Comparison of ENCODE assay signal across 16 cellular contexts in the genomic region with DNA sequence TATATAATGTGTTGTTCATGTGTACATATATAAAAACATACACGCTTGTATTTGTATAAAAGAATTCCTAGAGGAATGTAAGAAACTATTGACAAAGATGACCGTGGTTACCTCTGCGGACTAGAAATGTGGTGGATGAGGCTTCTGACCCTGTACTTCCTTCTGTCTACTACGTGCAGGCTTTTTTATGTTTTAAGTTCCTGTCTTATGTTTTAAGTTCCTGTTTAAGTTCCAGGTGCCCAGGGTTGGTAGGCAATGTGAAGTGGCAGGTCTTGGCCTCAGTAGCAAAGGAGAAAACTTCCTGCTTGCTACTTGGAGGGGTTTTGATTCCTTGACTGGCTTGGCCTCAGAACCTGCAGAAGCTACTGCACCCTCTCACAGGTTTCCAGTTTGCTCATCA.
DNase-seq lines count a peak whose midpoint lies in the region; TF ChIP-seq lines count a peak whose summit lies in the region.
"Had no signal": no experiment of that assay in that cellular context is flagged by ENCODE, and none has a peak within 500 bp of the region (broad histone marks: within the 10 kb centered on the region; RNA-seq: fewer than 3 reads in every experiment).

No MANE protein-coding gene starts in this region.

- no peak overlapping the region for H3K4me3 ChIP-seq in neutrophil (ENCODE audit: low read depth in 1 of 2, low read length in 1 of 2)
- H3K4me3 ChIP-seq: stomach had no signal

- no peaks in the 10 kb centered on the region for H3K9me3 ChIP-seq in neutrophil
- H3K9me3 ChIP-seq: stomach had no signal

- intact Hi-C loops in head of caudate nucleus (cut with DNase I): no loop called here

- H3K27ac ChIP-seq in angular gyrus (ENCODE audit: low read depth, low read length) (peak overlapping the region; percentile 99), neutrophil (peak overlapping the region; percentile 72)
- H3K27ac ChIP-seq: stomach had no signal

- no peaks in the 10 kb centered on the region for H3K27me3 ChIP-seq in neutrophil
- H3K27me3 ChIP-seq: stomach had no signal

- peaks cover 14 to 22% of the 10 kb centered on the region in 2 experiments for H3K4me1 ChIP-seq in neutrophil (ENCODE audit: control insufficient read depth in 1 of 2, insufficient read depth in 1 of 2, low read depth in 1 of 2, low read length in 1 of 2)

- peak; percentile 41 for DNase-seq in GDM1 (lab: John Stamatoyannopoulos, UW)
- peak; percentile 68 for DNase-seq in MV-4-11 (lab: John Stamatoyannopoulos, UW)
- no peak for DNase-seq in NCI-H82 (lab: John Stamatoyannopoulos, UW)
- DNase-seq in head of caudate nucleus: no peak
- DNase-seq in DMS153 treated with DMSO at 0.1 percent for 48 hours (lab: John Stamatoyannopoulos, UW; ENCODE audit: unreplicated experiment): no peak
- DNase-seq: activated CD8-positive, alpha-beta T cell treated with anti-CD3 and anti-CD28 coated beads for 36 hours; CD4-positive, CD25-positive, alpha-beta regulatory T cell; left colon; mesenchymal stem cell; NCI-H2081 treated with DMSO at 0.1 percent for 48 hours; RPMI8226; stimulated activated CD4-positive, alpha-beta T cell treated with anti-CD3 and anti-CD28 coated beads, Interleukin-12 subunit alpha, Interleukin-12 subunit beta, amount 100 ng/mL, for 4 hours; stomach; T1000 had no signal

- H3K36me3 ChIP-seq in neutrophil: no peaks in the 10 kb centered on the region

- no peak for TF ChIP-seq CTCF in neutrophil (IDR thresholded peaks at IDR 0.05)

Comparison
In these comparisons a context has a peak if more than half of its experiments do, and no peak if none do; other contexts are left out.
1. DNase-seq: peak in GDM1 (single experiment) and MV-4-11 (single experiment); none in NCI-H82 (single experiment), head of caudate nucleus (0 of 42) and DMS153 treated with DMSO at 0.1 percent for 48 hours (single experiment).